In genomic region chr20:63536241-63536977, GRCh38 we compare ENCODE assay signal across 11 cellular contexts. TPM values are rescaled to one million over a fixed set of nuclear protein-coding genes. Genes with fewer than 3 reads are reported as not detected.
DNase-seq lines count a peak whose midpoint lies in the region; TF ChIP-seq lines count a peak whose summit lies in the region.
"Had no signal": no experiment of that assay in that cellular context is flagged by ENCODE, and none has a peak within 500 bp of the region (broad histone marks: within the 10 kb centered on the region; RNA-seq: fewer than 3 reads in every experiment).

No MANE protein-coding gene starts in this region.

- H3K79me2 ChIP-seq in H9 (ENCODE audit: insufficient read depth, low read length): no peaks in the 10 kb centered on the region

- H4K91ac ChIP-seq in H9 (ENCODE audit: insufficient read length, low read depth, low read length): no peak overlapping the region

- H3K27ac ChIP-seq in H9 (ENCODE audit: insufficient read length, low read depth, low read length): no peak overlapping the region

- H3K36me3 Mint-ChIP-seq in H9 (ENCODE audit: insufficient read depth in 1 of 3, low read depth in 3 of 3): no peaks in the 10 kb centered on the region
- no peaks in the 10 kb centered on the region for H3K36me3 Mint-ChIP-seq in T-helper 2 cell treated with Interferon-gamma antibody and Interleukin-4, amounts not matched to agents 5 μg/mL and 100 μg/mL, for 36 hours (ENCODE audit: low read depth)

- peak; percentile 62 for DNase-seq in AG20443 (ENCODE audit: low spot score)
- DNase-seq in H9: no peak
- no peak for DNase-seq in T-helper 2 cell treated with Interferon-gamma antibody and Interleukin-4, amounts not matched to agents 5 μg/mL and 100 μg/mL, for 36 hours (ENCODE audit: low spot score)
- peak; percentile 40 for DNase-seq in kidney tubule cell (ENCODE audit: low spot score)
- DNase-seq in HCEC 1CT: no peak
- DNase-seq in NCI-H526 (lab: John Stamatoyannopoulos, UW): no peak
- no peak for DNase-seq in GM19238 (ENCODE audit: insufficient read length, low spot score)
- no peak for DNase-seq in stimulated activated CD4-positive, alpha-beta T cell treated with anti-CD3 and anti-CD28 coated beads, Interleukin-12 subunit alpha, Interleukin-12 subunit beta, amount 100 ng/mL, for 4 hours
- DNase-seq: nucleus accumbens, trophoblast cell had no signal

- H2BK20ac ChIP-seq in H9 (ENCODE audit: low read depth, low read length, poor library complexity, severe bottlenecking): no peak overlapping the region

- H3K9me3 Mint-ChIP-seq in H9: no peaks in the 10 kb centered on the region
- H3K9me3 Mint-ChIP-seq in T-helper 2 cell treated with Interferon-gamma antibody and Interleukin-4, amounts not matched to agents 5 μg/mL and 100 μg/mL, for 36 hours: no peaks in the 10 kb centered on the region

- H3K56ac ChIP-seq in H9 (ENCODE audit: insufficient read length, low read depth, low read length): no peak overlapping the region

- H3K27me3 Mint-ChIP-seq in H9 (ENCODE audit: low read depth): no peaks in the 10 kb centered on the region
- no peaks in the 10 kb centered on the region for H3K27me3 Mint-ChIP-seq in T-helper 2 cell treated with Interferon-gamma antibody and Interleukin-4, amounts not matched to agents 5 μg/mL and 100 μg/mL, for 36 hours (ENCODE audit: low read depth)

- no peak overlapping the region for H3K4me2 ChIP-seq in H9 (ENCODE audit: insufficient read depth, insufficient read length, low read length)

- H3T11ph ChIP-seq in H9 (ENCODE audit: low read length): no peak overlapping the region

- no peak overlapping the region for H2AFZ ChIP-seq in H9 (ENCODE audit: low read length)

- no peak overlapping the region for H3K14ac ChIP-seq in H9 (ENCODE audit: insufficient read depth, low read length)

- TF ChIP-seq CTCF in H9 (conservative IDR thresholded peaks at IDR 0.05): no peak

- H3K23me2 ChIP-seq in H9 (ENCODE audit: insufficient read length, low read depth, low read length, poor library complexity, severe bottlenecking): no peaks in the 10 kb centered on the region

- H3K79me1 ChIP-seq in H9 (ENCODE audit: insufficient read depth, low read depth, low read length, poor library complexity, severe bottlenecking): no peaks in the 10 kb centered on the region

- H3K4me1 ChIP-seq in H9 (ENCODE audit: insufficient read depth, low read length): no peaks in the 10 kb centered on the region

- peak overlapping the region in 2 of 3 experiments; percentile 49 to 61; a peak in 3 of 7 replicates for H3K27ac Mint-ChIP-seq in H9
- peak overlapping the region; percentile 68 for H3K27ac Mint-ChIP-seq in T-helper 2 cell treated with Interferon-gamma antibody and Interleukin-4, amounts not matched to agents 5 μg/mL and 100 μg/mL, for 36 hours

- no peaks in the 10 kb centered on the region for H3K9me3 ChIP-seq in H9 (ENCODE audit: control insufficient read depth, low read depth, low read length)

- WGBS in H9 (ENCODE audit: extremely low coverage, insufficient read length, low lambda C conversion rate): no CpG with 5 or more reads among the region's 35 CpGs

- H4K5ac ChIP-seq in H9 (ENCODE audit: insufficient read length, low read depth, low read length): no peak overlapping the region

- H4K8ac ChIP-seq in H9 (replicated peaks; ENCODE audit: insufficient read length, low read depth, low read length): no peak overlapping the region

- H2AK5ac ChIP-seq in H9 (ENCODE audit: insufficient read length, low read length): no peak overlapping the region

- H3K9ac ChIP-seq in H9 (ENCODE audit: extremely low read depth, insufficient read length, low read length): no peak overlapping the region

- peaks cover 5% of the 10 kb centered on the region for H4K20me1 ChIP-seq in H9 (ENCODE audit: control insufficient read depth, insufficient read depth, insufficient read length)

- no peak overlapping the region for H3K4ac ChIP-seq in H9 (ENCODE audit: low read depth, low read length)

- no peak overlapping the region for H2BK5ac ChIP-seq in H9 (ENCODE audit: insufficient read length, low read length)

- H3K4me3 Mint-ChIP-seq in H9: no peak overlapping the region
- no peak overlapping the region for H3K4me3 Mint-ChIP-seq in T-helper 2 cell treated with Interferon-gamma antibody and Interleukin-4, amounts not matched to agents 5 μg/mL and 100 μg/mL, for 36 hours

- H3K27me3 ChIP-seq in H9 (ENCODE audit: insufficient read depth, low read length): no peaks in the 10 kb centered on the region

- no peak overlapping the region for H3K18ac ChIP-seq in H9 (ENCODE audit: insufficient read length, low read depth, low read length)

- H3K23ac ChIP-seq in H9 (ENCODE audit: insufficient read length, low read depth, low read length): no peak overlapping the region

- no peak overlapping the region for H2BK15ac ChIP-seq in H9 (ENCODE audit: low read depth, low read length)

- H2BK12ac ChIP-seq in H9 (ENCODE audit: insufficient read length, low read depth, low read length): no peak overlapping the region

- peaks cover 3 to 8% of the 10 kb centered on the region in 2 experiments; a peak in 3 of 4 replicates for H3K4me1 Mint-ChIP-seq in H9
- H3K4me1 Mint-ChIP-seq in T-helper 2 cell treated with Interferon-gamma antibody and Interleukin-4, amounts not matched to agents 5 μg/mL and 100 μg/mL, for 36 hours (ENCODE audit: low read depth): peaks cover 6% of the 10 kb centered on the region

- no peak overlapping the region for H2BK120ac ChIP-seq in H9 (ENCODE audit: low read depth, low read length, poor library complexity, severe bottlenecking)

RNA-seq across cellular contexts. Expression of gene PTK6, which starts 0.8 kb away (rescaled TPM):
- total RNA-seq in H9 (2021): 0.44 and 0.46 TPM in 2 replicates

RNA-seq across cellular contexts. Expression of gene SRMS, which starts 11.1 kb away (rescaled TPM):
- total RNA-seq in H9 (2021): 0.70 and 0.79 TPM in 2 replicates
- total RNA-seq: T-helper 1 cell treated with Interleukin-12 subunit alpha and Interleukin-12 subunit beta and Interleukin-4 antibody, amounts not matched to agents 30 ng/mL and 1 ng/mL, for 36 hours had no signal

RNA-seq across cellular contexts. Expression of gene PPDPF, which starts 15.8 kb away (rescaled TPM):
- total RNA-seq in H9 (2021): 149 and 153 TPM in 2 replicates

RNA-seq across cellular contexts. Expression of gene FNDC11, which starts 17.6 kb away (rescaled TPM):
- total RNA-seq in H9 (2021): 2.5 and 2.7 TPM in 2 replicates

RNA-seq across cellular contexts. Expression of gene EEF1A2, which starts 37.5 kb away (rescaled TPM):
- 25.8 and 27.4 TPM in 2 replicates for total RNA-seq in H9 (2021)

Comparison
In these comparisons a context has a peak if more than half of its experiments do, and no peak if none do; other contexts are left out.
1. DNase-seq: peak in AG20443 (single experiment) and kidney tubule cell (single experiment); none in H9 (single experiment), T-helper 2 cell treated with Interferon-gamma antibody and Interleukin-4, amounts not matched to agents 5 μg/mL and 100 μg/mL, for 36 hours (single experiment), HCEC 1CT (single experiment), NCI-H526 (0 of 2), GM19238 (single experiment) and stimulated activated CD4-positive, alpha-beta T cell treated with anti-CD3 and anti-CD28 coated beads, Interleukin-12 subunit alpha, Interleukin-12 subunit beta, amount 100 ng/mL, for 4 hours (single experiment).